In the genomic region with DNA sequence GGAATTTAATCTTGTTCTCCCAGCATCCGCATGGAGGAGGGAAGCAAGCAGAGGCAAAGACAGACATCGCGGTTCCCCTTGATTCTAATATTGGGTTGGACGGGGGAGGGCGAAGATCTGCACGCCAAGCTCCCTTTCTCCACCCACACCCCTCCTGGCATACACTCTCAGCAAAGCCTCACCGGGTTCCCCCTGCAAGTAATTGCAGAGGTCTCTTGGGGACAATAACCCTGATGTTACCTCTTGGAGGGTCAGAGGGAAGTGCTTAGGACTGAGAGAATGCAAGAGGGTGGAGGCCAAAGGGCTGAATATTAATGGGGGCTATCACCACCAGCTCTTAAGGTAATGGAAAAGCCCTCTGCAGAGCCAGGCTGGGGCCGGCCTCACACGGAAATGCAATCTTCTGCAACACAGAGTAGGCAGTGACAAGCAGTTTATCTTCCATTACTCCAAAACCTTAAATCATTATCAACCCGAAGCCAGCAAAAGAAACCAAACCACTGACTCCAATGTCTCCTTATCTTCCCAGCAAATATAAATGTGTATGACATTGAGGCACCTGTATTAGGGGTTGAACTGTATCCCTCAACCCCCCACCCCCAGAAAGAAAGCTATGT, we compare ENCODE assay signal across 20 cellular contexts.
DNase-seq lines count a peak whose midpoint lies in the region; ATAC-seq and TF ChIP-seq lines count a peak whose summit lies in the region.
"Had no signal": no experiment of that assay in that cellular context is flagged by ENCODE, and none has a peak within 500 bp of the region (broad histone marks: within the 10 kb centered on the region; RNA-seq: fewer than 3 reads in every experiment).

No MANE protein-coding gene starts in this region.

- H3K27ac ChIP-seq in mammary epithelial cell (ENCODE audit: insufficient read depth, low read depth, low read length) (peak overlapping the region; percentile 74), breast epithelium (no peak overlapping the region), PC-3 (ENCODE audit: low read length) (peak overlapping the region; percentile 100), esophagus muscularis mucosa (replicated peaks in 1 of 4) (no peak overlapping the region), WERI-Rb-1 (no peak overlapping the region)
- H3K27ac ChIP-seq: cardiac muscle cell, pancreas, SJCRH30, testis had no signal

- TF ChIP-seq POLR2A in breast epithelium (IDR thresholded peaks at IDR 0.05) = no peak
- no peak for TF ChIP-seq POLR2A in esophagus muscularis mucosa (IDR thresholded peaks at IDR 0.05; ENCODE audit: low read depth)

- H3K4me2 ChIP-seq in mammary epithelial cell (ENCODE audit: insufficient read depth, low read depth, low read length) = no peak overlapping the region
- H3K4me2 ChIP-seq in PC-3 (ENCODE audit: low read length) = no peak overlapping the region

- no peaks in the 10 kb centered on the region for H3K79me2 ChIP-seq in mammary epithelial cell (ENCODE audit: insufficient read depth, low read length)
- no peaks in the 10 kb centered on the region for H3K79me2 ChIP-seq in PC-3 (ENCODE audit: low read length)

- H2AFZ ChIP-seq in mammary epithelial cell (ENCODE audit: low read depth, low read length) (no peak overlapping the region), PC-3 (ENCODE audit: low read length) (no peak overlapping the region)

- POLR2A ChIA-PET in PC-3 (lab: Charles Lee; ENCODE audit: unreplicated experiment) = interaction anchor here (0.6 kb wide), 1 partner anchor 41 kb away, joined by 3 read pairs; no protein-coding TSS in a partner anchor

- peaks cover 5 to 8% of the 10 kb centered on the region in 2 donors for H3K9me3 Mint-ChIP-seq in stimulated activated naive B cell treated with anti-CD40 and anti-IgM and Interleukin-4, amounts not matched to agents 10 μg/mL and 1 μg/mL and 100 μg/mL, for 72 hours
- H3K9me3 Mint-ChIP-seq: endodermal cell had no signal

- H3K27me3 Mint-ChIP-seq in stimulated activated naive B cell treated with anti-CD40 and anti-IgM and Interleukin-4, amounts not matched to agents 10 μg/mL and 1 μg/mL and 100 μg/mL, for 72 hours = peaks cover 5 to 19% of the 10 kb centered on the region in 2 donors

- ATAC-seq in PC-3 (no peak), GM21723 (IDR thresholded peaks at IDR 0.05; ENCODE audit: unreplicated experiment) (no peak), HG03175 (IDR thresholded peaks at IDR 0.05; ENCODE audit: unreplicated experiment) (no peak)
- ATAC-seq in stimulated activated naive B cell treated with anti-CD40 and anti-IgM and Interleukin-4, amounts not matched to agents 10 μg/mL and 1 μg/mL and 100 μg/mL, for 72 hours (replicated peaks) = peak; percentile 31 to 38
- ATAC-seq: HepG2, left colon had no signal

- dilution Hi-C loops in mammary epithelial cell (cut with HindIII; ENCODE audit: low sequenced_read_pairs) = no loop called here

- no peak overlapping the region for H3K9ac ChIP-seq in mammary epithelial cell (ENCODE audit: insufficient read depth, low read length)
- H3K9ac ChIP-seq in PC-3 (ENCODE audit: low read length) = no peak overlapping the region

- peaks cover 10% of the 10 kb centered on the region for H3F3A ChIP-seq in PC-3 (ENCODE audit: low read length, unreplicated experiment)

- no peak overlapping the region for H3K27ac Mint-ChIP-seq in stimulated activated naive B cell treated with anti-CD40 and anti-IgM and Interleukin-4, amounts not matched to agents 10 μg/mL and 1 μg/mL and 100 μg/mL, for 72 hours
- H3K27ac Mint-ChIP-seq: endodermal cell had no signal

- no TSS peak for BruUV-seq in mammary epithelial cell (replicated peaks; lab: Mats Ljungman, UMichigan)
- BruUV-seq in PC-3 (replicated peaks; lab: Mats Ljungman, UMichigan) = no TSS peak

- peaks cover 1 to 11% of the 10 kb centered on the region in 2 donors for H3K36me3 Mint-ChIP-seq in stimulated activated naive B cell treated with anti-CD40 and anti-IgM and Interleukin-4, amounts not matched to agents 10 μg/mL and 1 μg/mL and 100 μg/mL, for 72 hours

- H3K9me3 ChIP-seq in mammary epithelial cell (replicated peaks; ENCODE audit: insufficient read depth, low read length) (no peaks in the 10 kb centered on the region), breast epithelium (no peaks in the 10 kb centered on the region), PC-3 (ENCODE audit: low read length) (no peaks in the 10 kb centered on the region), esophagus muscularis mucosa (no peaks in the 10 kb centered on the region), WERI-Rb-1 (ENCODE audit: severe bottlenecking) (no peaks in the 10 kb centered on the region)
- H3K9me3 ChIP-seq: pancreas, SJCRH30, testis had no signal

- intact Hi-C loops in mammary epithelial cell (cut with micrococcal nuclease) (no loop called here), breast epithelium (cut with DNase I; ENCODE audit: low total_unique reads) (no loop called here), PC-3 (cut with micrococcal nuclease) (loop anchor here (10.0 kb wide), 2 partner anchors 180 to 250 kb away; no protein-coding TSS in a partner anchor), esophagus muscularis mucosa (cut with DNase I) (no loop called here)

- in situ Hi-C loops in mammary epithelial cell (cut with MboI; ENCODE audit: low sequenced_read_pairs in 2 of 2) = no loop called here

- no peak for TF ChIP-seq EP300 in esophagus muscularis mucosa (IDR thresholded peaks at IDR 0.05)

- WGBS in mammary epithelial cell (ENCODE audit: low coverage, missing lambda C conversion rate) = 64% methylated on average over 9 of the region's 10 CpGs
- 80% methylated on average over 10 of the region's 10 CpGs for WGBS in esophagus muscularis mucosa

- H3K9me2 ChIP-seq in PC-3 (replicated peaks; ENCODE audit: low read length) = no peaks in the 10 kb centered on the region

- no peak overlapping the region for H3K4me3 ChIP-seq in mammary epithelial cell (replicated peaks in 1 of 3; ENCODE audit: insufficient read depth in 1 of 3, low read depth in 2 of 3, low read length in 3 of 3)
- no peak overlapping the region for H3K4me3 ChIP-seq in breast epithelium
- no peak overlapping the region for H3K4me3 ChIP-seq in PC-3 (ENCODE audit: low read length)
- H3K4me3 ChIP-seq in esophagus muscularis mucosa = no peak overlapping the region
- H3K4me3 ChIP-seq in WERI-Rb-1 (ENCODE audit: low read depth, low read length) = no peak overlapping the region
- H3K4me3 ChIP-seq: cardiac muscle cell, pancreas, SJCRH30, testis had no signal

- no peak for TF ChIP-seq CTCF in mammary epithelial cell (conservative IDR thresholded peaks at IDR 0.05 in 1 of 2, IDR thresholded peaks at IDR 0.05 in 1 of 2; ENCODE audit: extremely low read depth in 1 of 2, insufficient read depth in 1 of 2, low read depth in 1 of 2, low read length in 2 of 2)
- TF ChIP-seq CTCF in breast epithelium (IDR thresholded peaks at IDR 0.05) = no peak
- no peak for TF ChIP-seq CTCF in PC-3 (conservative IDR thresholded peaks at IDR 0.05; ENCODE audit: low read depth, low read length)
- TF ChIP-seq CTCF in esophagus muscularis mucosa (IDR thresholded peaks at IDR 0.05) = no peak
- no peak for TF ChIP-seq CTCF in WERI-Rb-1 (IDR thresholded peaks at IDR 0.05; ENCODE audit: low read depth, low read length)

- H3K36me3 ChIP-seq in mammary epithelial cell (ENCODE audit: insufficient read depth, low read length) (no peaks in the 10 kb centered on the region), breast epithelium (no peaks in the 10 kb centered on the region), PC-3 (ENCODE audit: low read depth, low read length) (no peaks in the 10 kb centered on the region), esophagus muscularis mucosa (no peaks in the 10 kb centered on the region), WERI-Rb-1 (no peaks in the 10 kb centered on the region)
- H3K36me3 ChIP-seq: cardiac muscle cell, pancreas, SJCRH30 had no signal

- CTCF ChIA-PET in mammary epithelial cell (lab: Charles Lee; ENCODE audit: low non-redundant PET) = no interaction called here
- CTCF ChIA-PET in PC-3 (lab: Charles Lee) = no interaction called here

- no peak overlapping the region for H3K4me3 Mint-ChIP-seq in stimulated activated naive B cell treated with anti-CD40 and anti-IgM and Interleukin-4, amounts not matched to agents 10 μg/mL and 1 μg/mL and 100 μg/mL, for 72 hours
- H3K4me3 Mint-ChIP-seq: endodermal cell had no signal

- H3K27me3 ChIP-seq in mammary epithelial cell (ENCODE audit: insufficient read depth, low read length) (no peaks in the 10 kb centered on the region), breast epithelium (no peaks in the 10 kb centered on the region), PC-3 (ENCODE audit: low read length) (no peaks in the 10 kb centered on the region), esophagus muscularis mucosa (no peaks in the 10 kb centered on the region), WERI-Rb-1 (ENCODE audit: insufficient read depth, low read depth, severe bottlenecking) (peaks cover 87% of the 10 kb centered on the region)
- H3K27me3 ChIP-seq: cardiac muscle cell, pancreas, SJCRH30, testis had no signal

- H4K20me1 ChIP-seq in mammary epithelial cell (ENCODE audit: insufficient read depth, low read length) (no peaks in the 10 kb centered on the region), PC-3 (ENCODE audit: low read length) (no peaks in the 10 kb centered on the region)

- peaks cover 22 to 50% of the 10 kb centered on the region in 2 donors for H3K4me1 Mint-ChIP-seq in stimulated activated naive B cell treated with anti-CD40 and anti-IgM and Interleukin-4, amounts not matched to agents 10 μg/mL and 1 μg/mL and 100 μg/mL, for 72 hours
- H3K4me1 Mint-ChIP-seq: endodermal cell had no signal

- DNase-seq in mammary epithelial cell (no peak), breast epithelium (ENCODE audit: low spot score in 2 of 2) (no peak), PC-3 (no peak), esophagus muscularis mucosa (ENCODE audit: extremely low spot score) (peak; percentile 75), WERI-Rb-1 (no peak)
- no peak for DNase-seq in stimulated activated naive B cell treated with anti-CD40 and anti-IgM and Interleukin-4, amounts not matched to agents 10 μg/mL and 1 μg/mL and 100 μg/mL, for 72 hours
- DNase-seq: activated CD4-positive, CD25-positive, alpha-beta regulatory T cell treated with anti-CD3 and anti-CD28 coated beads, Interleukin-2, amount 50 U/mL, for 72 hours; Calu3; endodermal cell; left colon; MM.1S; NCI-H187; NCI-H510A treated with DMSO at 0.1 percent for 48 hours; pancreas; SJCRH30; testis had no signal

- H3K4me1 ChIP-seq in mammary epithelial cell (ENCODE audit: insufficient read depth, low read length) (peaks cover 38% of the 10 kb centered on the region), breast epithelium (no peaks in the 10 kb centered on the region), PC-3 (ENCODE audit: insufficient read depth, low read length) (peaks cover 63% of the 10 kb centered on the region), esophagus muscularis mucosa (peaks cover 20 to 51% (median 47%) of the 10 kb centered on the region in 4 donors)
- H3K4me1 ChIP-seq: pancreas, SJCRH30 had no signal

Comparison
In these comparisons a context has a peak if more than half of its experiments do, and no peak if none do; other contexts are left out.
1. H3K27ac ChIP-seq: peak in mammary epithelial cell (single experiment) and PC-3 (single experiment); none in breast epithelium (0 of 2), esophagus muscularis mucosa (0 of 4) and WERI-Rb-1 (single experiment).
2. ATAC-seq: peak in stimulated activated naive B cell treated with anti-CD40 and anti-IgM and Interleukin-4, amounts not matched to agents 10 μg/mL and 1 μg/mL and 100 μg/mL, for 72 hours (2 of 2); none in PC-3 (single experiment), GM21723 (single experiment) and HG03175 (single experiment).